ENCODE assay signal across 1 cellular context in genomic region chr6:139600919-139601470, GRCh38.
A peak's percentile ranks its signal among the peaks of the same experiment; 100 is the strongest.
TF ChIP-seq lines count a peak whose summit lies in the region.

No MANE protein-coding gene starts in this region.

TF ChIP-seq in GM12878, 131 proteins besides CTCF, POLR2A, EP300 and RAD21 (continued from another document and continues in another):
- no peak for TF ChIP-seq CUX1 (IDR thresholded peaks at IDR 0.05; ENCODE audit: insufficient replicate concordance, low read depth, low read length)
- no peak for TF ChIP-seq ZBTB33 (IDR thresholded peaks at IDR 0.05)
- no peak for TF ChIP-seq ZNF217 (IDR thresholded peaks at IDR 0.05)
- no peak for TF ChIP-seq ZNF687 (IDR thresholded peaks at IDR 0.05)
- no peak for TF ChIP-seq GABPA (IDR thresholded peaks at IDR 0.05; ENCODE audit: low read depth)
- TF ChIP-seq NR2C2 (IDR thresholded peaks at IDR 0.05; ENCODE audit: borderline replicate concordance, control insufficient read depth, insufficient read length, low read depth): no peak
- TF ChIP-seq STAT1 (conservative IDR thresholded peaks at IDR 0.05): no peak
- no peak for TF ChIP-seq USF1 (IDR thresholded peaks at IDR 0.05; ENCODE audit: borderline replicate concordance, extremely low read length, insufficient read depth, low read depth, low read length)
- TF ChIP-seq SMARCA5 (IDR thresholded peaks at IDR 0.05): no peak
- TF ChIP-seq FOXM1 (IDR thresholded peaks at IDR 0.05; ENCODE audit: low read depth, low read length): peak; percentile 95
- TF ChIP-seq SKIL (IDR thresholded peaks at IDR 0.05; ENCODE audit: low read depth, poor library complexity, severe bottlenecking): peak; percentile 75
- no peak for TF ChIP-seq TARDBP (IDR thresholded peaks at IDR 0.05; ENCODE audit: borderline replicate concordance)
- TF ChIP-seq IKZF1 (conservative IDR thresholded peaks at IDR 0.05): peak; percentile 63
- TF ChIP-seq PBX3 (IDR thresholded peaks at IDR 0.05; ENCODE audit: insufficient replicate concordance, low read depth, low read length): no peak
- peak; percentile 86 for TF ChIP-seq MEF2B (IDR thresholded peaks at IDR 0.05; ENCODE audit: partially characterized antibody, poor library complexity, severe bottlenecking)
- no peak for TF ChIP-seq CBX3 (IDR thresholded peaks at IDR 0.05; ENCODE audit: borderline replicate concordance, low read depth)
- TF ChIP-seq ELK1 (IDR thresholded peaks at IDR 0.05; ENCODE audit: low read depth, low read length): no peak
- TF ChIP-seq TAF1 (IDR thresholded peaks at IDR 0.05; ENCODE audit: borderline replicate concordance, low read depth, low read length): no peak
- no peak for TF ChIP-seq MYB (IDR thresholded peaks at IDR 0.05; ENCODE audit: borderline replicate concordance, low read depth, low read length)
- peak; percentile 93 for TF ChIP-seq NFIC (IDR thresholded peaks at IDR 0.05; ENCODE audit: low read depth, low read length)
- no peak for TF ChIP-seq MLLT1 (IDR thresholded peaks at IDR 0.05)
- no peak for TF ChIP-seq FOS (IDR thresholded peaks at IDR 0.05; ENCODE audit: borderline replicate concordance, extremely low read depth, insufficient read length)
- no peak for TF ChIP-seq CEBPZ (IDR thresholded peaks at IDR 0.05; ENCODE audit: low read depth, low read length)
- no peak for TF ChIP-seq ESRRA (IDR thresholded peaks at IDR 0.05; ENCODE audit: low read length)
- TF ChIP-seq CEBPB (IDR thresholded peaks at IDR 0.05; ENCODE audit: borderline replicate concordance in 1 of 2, low read depth in 2 of 2, low read length in 2 of 2): no peak
- TF ChIP-seq ZNF274 (IDR thresholded peaks at IDR 0.05; ENCODE audit: insufficient read depth, insufficient read length): no peak
- no peak for TF ChIP-seq KLF5 (IDR thresholded peaks at IDR 0.05; ENCODE audit: partially characterized antibody)
- no peak for TF ChIP-seq LARP7 (IDR thresholded peaks at IDR 0.05)
- no peak for TF ChIP-seq BMI1 (IDR thresholded peaks at IDR 0.05; ENCODE audit: borderline replicate concordance)
- no peak for TF ChIP-seq RFX5 (IDR thresholded peaks at IDR 0.05; ENCODE audit: low read depth, low read length)
- no peak for TF ChIP-seq GATAD2B (conservative IDR thresholded peaks at IDR 0.05; ENCODE audit: low read depth)
- no peak for TF ChIP-seq SIX5 (IDR thresholded peaks at IDR 0.05; ENCODE audit: low read depth, low read length, severe bottlenecking)
- no peak for TF ChIP-seq IRF5 (IDR thresholded peaks at IDR 0.05; ENCODE audit: borderline replicate concordance)
